Comparison of ENCODE assay signal across 22 cellular contexts in genomic region chr16:73113326-73113720, GRCh38.
DNase-seq lines count a peak whose midpoint lies in the region; ATAC-seq and TF ChIP-seq lines count a peak whose summit lies in the region.
"Had no signal": no experiment of that assay in that cellular context is flagged by ENCODE, and none has a peak within 500 bp of the region (broad histone marks: within the 10 kb centered on the region; RNA-seq: fewer than 3 reads in every experiment).

No MANE protein-coding gene starts in this region.

- no peaks in the 10 kb centered on the region for H3K36me3 Mint-ChIP-seq in naive thymus-derived CD4-positive, alpha-beta T cell
- H3K36me3 Mint-ChIP-seq: natural killer cell treated with Interleukin-12 subunit alpha and Interleukin-12 subunit beta and Interleukin-15 and Interleukin-18, amount 100 ng/mL, for 72 hours had no signal

- TF ChIP-seq CTCF in fibroblast of lung (conservative IDR thresholded peaks at IDR 0.05 in 1 of 2, IDR thresholded peaks at IDR 0.05 in 1 of 2; ENCODE audit: low read depth in 1 of 2, low read length in 2 of 2), result no peak

- H3K27me3 ChIP-seq in fibroblast of lung (ENCODE audit: control insufficient read depth, insufficient read depth, low read length), result no peaks in the 10 kb centered on the region
- no peaks in the 10 kb centered on the region for H3K27me3 ChIP-seq in naive thymus-derived CD4-positive, alpha-beta T cell (ENCODE audit: control insufficient read depth in 2 of 2, insufficient read depth in 2 of 2, low read length in 2 of 2)
- H3K27me3 ChIP-seq: BLaER1, esophagus muscularis mucosa, suprapubic skin had no signal

- no peak overlapping the region for H3K4me3 ChIP-seq in fibroblast of lung (replicated peaks in 1 of 4; ENCODE audit: control extremely low read depth in 1 of 4, insufficient read depth in 1 of 4, low read depth in 3 of 4, low read length in 4 of 4)
- H3K4me3 ChIP-seq in naive thymus-derived CD4-positive, alpha-beta T cell (ENCODE audit: low read length), result no peak overlapping the region
- H3K4me3 ChIP-seq: BLaER1, esophagus muscularis mucosa, prostate gland, suprapubic skin had no signal

- CTCF ChIA-PET in naive thymus-derived CD4-positive, alpha-beta T cell (lab: Charles Lee), result no interaction called here

- DNase-seq in AG20443 (ENCODE audit: low spot score), result peak; percentile 74
- DNase-seq in HPDE6-E6E7 (ENCODE audit: extremely low spot score), result peak; percentile 77
- DNase-seq in fibroblast of lung (ENCODE audit: low read depth in 2 of 2), result peak; percentile 26 to 61
- DNase-seq in naive thymus-derived CD4-positive, alpha-beta T cell, result no peak
- DNase-seq in GM19240 (ENCODE audit: insufficient read length, low spot score), result no peak
- no peak for DNase-seq in caudate nucleus (lab: John Stamatoyannopoulos, UW)
- DNase-seq in effector CD8-positive, alpha-beta T cell (lab: John Stamatoyannopoulos, UW), result no peak
- DNase-seq: activated CD4-positive, alpha-beta T cell treated with anti-CD3 and anti-CD28 coated beads for 1 hour; activated CD8-positive, alpha-beta memory T cell treated with anti-CD3 and anti-CD28 coated beads, Interleukin-2, amount 50 U/mL, for 4 hours; activated gamma-delta T cell; anterior cingulate cortex; cortex of kidney; NCI-H187 treated with DMSO at 0.1 percent for 48 hours; NCI-H446 treated with DMSO at 0.1 percent for 48 hours; SHP77 treated with DMSO at 0.1 percent for 48 hours had no signal

- H3K27ac ChIP-seq in fibroblast of lung (ENCODE audit: insufficient read depth, low read length), result no peak overlapping the region
- no peak overlapping the region for H3K27ac ChIP-seq in naive thymus-derived CD4-positive, alpha-beta T cell (ENCODE audit: low read depth, low read length)
- H3K27ac ChIP-seq in caudate nucleus (ENCODE audit: low read depth, low read length), result no peak overlapping the region
- H3K27ac ChIP-seq: BLaER1, esophagus muscularis mucosa, prostate gland, suprapubic skin had no signal

- peak; percentile 40 for ATAC-seq in naive thymus-derived CD4-positive, alpha-beta T cell
- no peak for ATAC-seq in HG03135 (IDR thresholded peaks at IDR 0.05; ENCODE audit: unreplicated experiment)
- ATAC-seq: natural killer cell treated with Interleukin-12 subunit alpha and Interleukin-12 subunit beta and Interleukin-15 and Interleukin-18, amount 100 ng/mL, for 72 hours had no signal

- POLR2A ChIA-PET in naive thymus-derived CD4-positive, alpha-beta T cell (lab: Charles Lee), result no interaction called here

- H3K9ac ChIP-seq in fibroblast of lung (ENCODE audit: insufficient read depth, low read length), result no peak overlapping the region
- H3K9ac ChIP-seq: BLaER1 had no signal

- H4K20me1 ChIP-seq in fibroblast of lung (ENCODE audit: control insufficient read depth, extremely low read depth, insufficient read depth, low read length), result no peaks in the 10 kb centered on the region
- H4K20me1 ChIP-seq: BLaER1 had no signal

- H3K9me3 Mint-ChIP-seq in naive thymus-derived CD4-positive, alpha-beta T cell, result peaks cover 0 to 19% (median 6%) of the 10 kb centered on the region in 11 donors

- no peak overlapping the region for H3K4me3 Mint-ChIP-seq in naive thymus-derived CD4-positive, alpha-beta T cell
- H3K4me3 Mint-ChIP-seq: natural killer cell treated with Interleukin-12 subunit alpha and Interleukin-12 subunit beta and Interleukin-15 and Interleukin-18, amount 100 ng/mL, for 72 hours; T-helper 2 cell treated with Interferon-gamma antibody and Interleukin-4, amounts not matched to agents 5 μg/mL and 100 μg/mL, for 36 hours had no signal

- intact Hi-C loops in naive thymus-derived CD4-positive, alpha-beta T cell (cut with micrococcal nuclease), result no loop called here

- H3K79me2 ChIP-seq in fibroblast of lung (ENCODE audit: control insufficient read depth, insufficient read depth, low read length), result no peaks in the 10 kb centered on the region

- H3K4me1 Mint-ChIP-seq in naive thymus-derived CD4-positive, alpha-beta T cell, result peaks cover 0 to 4% (median 0%) of the 10 kb centered on the region in 7 donors

- H3K4me2 ChIP-seq in fibroblast of lung (ENCODE audit: extremely low read depth, insufficient read depth, low read length), result no peak overlapping the region
- H3K4me2 ChIP-seq: BLaER1 had no signal

- H3K27me3 Mint-ChIP-seq in naive thymus-derived CD4-positive, alpha-beta T cell, result peaks cover 0 to 5% (median 0%) of the 10 kb centered on the region in 5 donors

- H3K27ac Mint-ChIP-seq in naive thymus-derived CD4-positive, alpha-beta T cell, result no peak overlapping the region
- H3K27ac Mint-ChIP-seq: natural killer cell treated with Interleukin-12 subunit alpha and Interleukin-12 subunit beta and Interleukin-15 and Interleukin-18, amount 100 ng/mL, for 72 hours; T-helper 2 cell treated with Interferon-gamma antibody and Interleukin-4, amounts not matched to agents 5 μg/mL and 100 μg/mL, for 36 hours had no signal

- no peak overlapping the region for H2AFZ ChIP-seq in fibroblast of lung (ENCODE audit: low read length)

- H3K9me3 ChIP-seq in fibroblast of lung (ENCODE audit: control insufficient read depth, insufficient read depth, low read depth, low read length), result no peaks in the 10 kb centered on the region
- H3K9me3 ChIP-seq in naive thymus-derived CD4-positive, alpha-beta T cell (ENCODE audit: control insufficient read depth in 2 of 3, low read length in 3 of 3), result no peaks in the 10 kb centered on the region
- H3K9me3 ChIP-seq: prostate gland, suprapubic skin had no signal

- no peaks in the 10 kb centered on the region for H3K4me1 ChIP-seq in fibroblast of lung (ENCODE audit: control insufficient read depth, extremely low read depth, insufficient read depth, low read length)
- H3K4me1 ChIP-seq in naive thymus-derived CD4-positive, alpha-beta T cell (ENCODE audit: control insufficient read depth in 2 of 2, insufficient read depth in 2 of 2, low read length in 2 of 2), result no peaks in the 10 kb centered on the region
- H3K4me1 ChIP-seq: BLaER1, esophagus muscularis mucosa, prostate gland had no signal

- H3K36me3 ChIP-seq in fibroblast of lung (ENCODE audit: control insufficient read depth, insufficient read depth, low read length), result no peaks in the 10 kb centered on the region
- no peaks in the 10 kb centered on the region for H3K36me3 ChIP-seq in naive thymus-derived CD4-positive, alpha-beta T cell (ENCODE audit: control insufficient read depth in 2 of 3, insufficient read depth in 3 of 3, low read length in 3 of 3)
- H3K36me3 ChIP-seq: BLaER1, esophagus muscularis mucosa, prostate gland, suprapubic skin had no signal

Comparison
In these comparisons a context has a peak if more than half of its experiments do, and no peak if none do; other contexts are left out.
1. DNase-seq: peak in AG20443 (single experiment), HPDE6-E6E7 (single experiment) and fibroblast of lung (2 of 2); none in naive thymus-derived CD4-positive, alpha-beta T cell (0 of 9), GM19240 (single experiment), caudate nucleus (0 of 61) and effector CD8-positive, alpha-beta T cell (single experiment).